In the genomic region with DNA sequence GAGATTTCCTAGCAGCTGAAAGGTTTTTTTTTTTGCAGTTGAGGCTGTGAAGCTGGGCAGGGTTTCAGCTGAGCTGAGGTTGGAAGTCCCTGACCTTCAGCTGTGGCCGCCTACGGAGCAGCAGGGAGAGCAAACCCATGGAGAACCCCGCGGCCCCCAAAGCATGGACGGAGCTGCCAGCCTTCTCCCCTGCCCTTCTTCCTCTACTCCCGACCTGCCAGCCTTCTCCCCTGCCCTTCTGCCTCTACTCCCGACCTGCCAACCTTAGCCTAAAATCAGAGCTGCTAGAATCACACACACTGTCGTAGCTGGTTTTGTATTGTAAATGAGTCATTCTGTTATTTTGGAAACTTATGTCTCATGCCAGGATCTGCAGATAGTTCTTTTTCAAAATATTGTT, we compare ENCODE assay signal across 11 cellular contexts.
DNase-seq lines count a peak whose midpoint lies in the region; ATAC-seq and TF ChIP-seq lines count a peak whose summit lies in the region.
"Had no signal": no experiment of that assay in that cellular context is flagged by ENCODE, and none has a peak within 500 bp of the region (broad histone marks: within the 10 kb centered on the region; RNA-seq: fewer than 3 reads in every experiment).

No MANE protein-coding gene starts in this region.

- no peaks in the 10 kb centered on the region for H3K9me3 Mint-ChIP-seq in activated CD4-positive, alpha-beta T cell treated with anti-CD3 and anti-CD28 coated beads for 36 hours (ENCODE audit: low read depth)

- H3K4me1 ChIP-seq in body of pancreas (peaks cover 61% of the 10 kb centered on the region), suprapubic skin (peaks cover 30% of the 10 kb centered on the region)

- 18 to 35% methylated on average over 8 of the region's 8 CpGs for WGBS in body of pancreas, 2 donors
- WGBS in suprapubic skin, result 13% methylated on average over 8 of the region's 8 CpGs

- no peak for DNase-seq in activated CD4-positive, alpha-beta T cell treated with anti-CD3 and anti-CD28 coated beads for 36 hours
- no peak for DNase-seq in activated CD4-positive, alpha-beta T cell treated with anti-CD3 and anti-CD28 coated beads, Interleukin-2, amount 50 U/mL, for 1 hour
- no peak for DNase-seq in body of pancreas
- peak; percentile 36 for DNase-seq in iris pigment epithelial cell (ENCODE audit: low read depth)
- DNase-seq in suprapubic skin (ENCODE audit: low spot score in 2 of 2), result no peak
- no peak for DNase-seq in epidermal melanocyte (ENCODE audit: insufficient read length, low spot score)
- no peak for DNase-seq in NCI-H526 (lab: John Stamatoyannopoulos, UW)
- DNase-seq in stimulated activated CD4-positive, alpha-beta T cell treated with anti-CD3 and anti-CD28 coated beads, Interleukin-1b, Interleukin-23, amount 100 ng/mL, for 48 hours, result no peak
- DNase-seq: 8988T; NCI-H2227 treated with DMSO at 0.1 percent for 48 hours; stimulated activated CD4-positive, alpha-beta T cell treated with anti-CD3 and anti-CD28 coated beads, Interleukin-12 subunit alpha, Interleukin-12 subunit beta, amount 100 ng/mL, for 4 hours had no signal

- CTCF ChIA-PET in activated CD4-positive, alpha-beta T cell treated with anti-CD3 and anti-CD28 coated beads for 36 hours (lab: Charles Lee), result interaction anchor here (0.7 to 2.3 kb wide), 12 partner anchors 9 to 128 kb away, joined by 3 to 17 read pairs (median 4); no protein-coding TSS in a partner anchor

- H3K4me3 Mint-ChIP-seq in activated CD4-positive, alpha-beta T cell treated with anti-CD3 and anti-CD28 coated beads for 36 hours, result no peak overlapping the region

- no peaks in the 10 kb centered on the region for H3K27me3 Mint-ChIP-seq in activated CD4-positive, alpha-beta T cell treated with anti-CD3 and anti-CD28 coated beads for 36 hours

- peaks cover 43% of the 10 kb centered on the region for H3K36me3 Mint-ChIP-seq in activated CD4-positive, alpha-beta T cell treated with anti-CD3 and anti-CD28 coated beads for 36 hours (ENCODE audit: low read depth)

- TF ChIP-seq POLR2A in body of pancreas (IDR thresholded peaks at IDR 0.05), result no peak
- TF ChIP-seq POLR2A in suprapubic skin (IDR thresholded peaks at IDR 0.05), result no peak

- POLR2A ChIA-PET in activated CD4-positive, alpha-beta T cell treated with anti-CD3 and anti-CD28 coated beads for 36 hours (lab: Charles Lee), result interaction anchor here (0.6 to 2.3 kb wide), 4 partner anchors 10 to 332 kb away, joined by 3 to 20 read pairs (median 6); no protein-coding TSS in a partner anchor

- H3K27ac Mint-ChIP-seq in activated CD4-positive, alpha-beta T cell treated with anti-CD3 and anti-CD28 coated beads for 36 hours, result no peak overlapping the region

- TF ChIP-seq CTCF in body of pancreas (IDR thresholded peaks at IDR 0.05), result no peak
- no peak for TF ChIP-seq CTCF in suprapubic skin (IDR thresholded peaks at IDR 0.05)

- H3K36me3 ChIP-seq in body of pancreas (replicated peaks in 1 of 2; ENCODE audit: insufficient read depth in 1 of 2, low read depth in 2 of 2) (no peaks in the 10 kb centered on the region), suprapubic skin (no peaks in the 10 kb centered on the region)

- TF ChIP-seq EP300 in suprapubic skin (IDR thresholded peaks at IDR 0.05), result no peak

- no peaks in the 10 kb centered on the region for H3K9me3 ChIP-seq in body of pancreas
- no peaks in the 10 kb centered on the region for H3K9me3 ChIP-seq in suprapubic skin

- no peaks in the 10 kb centered on the region for H3K27me3 ChIP-seq in body of pancreas
- no peaks in the 10 kb centered on the region for H3K27me3 ChIP-seq in suprapubic skin

- peak; percentile 30 for ATAC-seq in activated CD4-positive, alpha-beta T cell treated with anti-CD3 and anti-CD28 coated beads for 36 hours
- ATAC-seq in body of pancreas, result peak; percentile 44

- no peak overlapping the region for H3K4me3 ChIP-seq in body of pancreas
- no peak overlapping the region for H3K4me3 ChIP-seq in suprapubic skin

- peaks cover 95% of the 10 kb centered on the region for H3K4me1 Mint-ChIP-seq in activated CD4-positive, alpha-beta T cell treated with anti-CD3 and anti-CD28 coated beads for 36 hours

- intact Hi-C loops in activated CD4-positive, alpha-beta T cell treated with anti-CD3 and anti-CD28 coated beads for 36 hours (cut with DNase I, micrococcal nuclease), result loop anchor here in 1 of 2 experiments (1.0 kb wide), 1 partner anchor 11 kb away; no protein-coding TSS in a partner anchor
- intact Hi-C loops in body of pancreas (cut with DNase I), result no loop called here

- H3K27ac ChIP-seq in body of pancreas, result peak overlapping the region in 2 of 4 donors; percentile 43 to 47
- peak overlapping the region; percentile 7 for H3K27ac ChIP-seq in suprapubic skin
